In genomic region chr5:77143998-77144836, GRCh38 we compare ENCODE assay signal across 7 cellular contexts. TPM values are rescaled to one million over a fixed set of nuclear protein-coding genes. Genes with fewer than 3 reads are reported as not detected.
DNase-seq lines count a peak whose midpoint lies in the region; ATAC-seq and TF ChIP-seq lines count a peak whose summit lies in the region.

No MANE protein-coding gene starts in this region.

- no peak for TF ChIP-seq POLR2A in heart left ventricle (IDR thresholded peaks at IDR 0.05)

- H3K4me3 Mint-ChIP-seq in activated naive CD8-positive, alpha-beta T cell treated with anti-CD3 and anti-CD28 coated beads, Interleukin-2, amount 50 U/mL, for 24 hours, result no peak overlapping the region

- peak; percentile 89 for TF ChIP-seq CTCF in GM12873 (IDR thresholded peaks at IDR 0.05; ENCODE audit: insufficient read depth, low read depth, low read length, missing control alignments)
- TF ChIP-seq CTCF in heart left ventricle (IDR thresholded peaks at IDR 0.05), result peak; percentile 61 to 90 (median 82)

- H3K9me3 ChIP-seq in heart left ventricle, result peaks cover 0 to 11% (median 0%) of the 10 kb centered on the region in 12 donors

- H3K36me3 ChIP-seq in heart left ventricle, result no peaks in the 10 kb centered on the region

- intact Hi-C loops in heart left ventricle (cut with DNase I), result loop anchor here (1.0 to 10.0 kb wide), 11 partner anchors 71 to 398 kb away; partner anchors contain the start of genes WDR41 (in 8 of the 10) and PDE8B (in 1 of the 10)

- no peaks in the 10 kb centered on the region for H3K27me3 ChIP-seq in heart left ventricle

- no peak overlapping the region for H3K4me3 ChIP-seq in heart left ventricle

- peaks cover 2% of the 10 kb centered on the region for H3K27me3 Mint-ChIP-seq in activated naive CD8-positive, alpha-beta T cell treated with anti-CD3 and anti-CD28 coated beads, Interleukin-2, amount 50 U/mL, for 24 hours

- ATAC-seq in activated naive CD8-positive, alpha-beta T cell treated with anti-CD3 and anti-CD28 coated beads, Interleukin-2, amount 50 U/mL, for 24 hours, result no peak
- ATAC-seq in heart left ventricle (peak; percentile 75 to 89 (median 79)), HG03045 (IDR thresholded peaks at IDR 0.05; ENCODE audit: unreplicated experiment) (no peak)

- H3K4me1 ChIP-seq in heart left ventricle, result peaks cover 0 to 22% (median 0%) of the 10 kb centered on the region in 12 donors

- H3K27ac Mint-ChIP-seq in activated naive CD8-positive, alpha-beta T cell treated with anti-CD3 and anti-CD28 coated beads, Interleukin-2, amount 50 U/mL, for 24 hours, result no peak overlapping the region

- WGBS in heart left ventricle, 4 donors, result 46 to 48% (median 46%) methylated on average over 14 of the region's 14 CpGs

- H3K9me3 Mint-ChIP-seq in activated naive CD8-positive, alpha-beta T cell treated with anti-CD3 and anti-CD28 coated beads, Interleukin-2, amount 50 U/mL, for 24 hours, result no peaks in the 10 kb centered on the region

- no peak overlapping the region for H3K27ac ChIP-seq in heart left ventricle

- H3K4me1 Mint-ChIP-seq in activated naive CD8-positive, alpha-beta T cell treated with anti-CD3 and anti-CD28 coated beads, Interleukin-2, amount 50 U/mL, for 24 hours, result peaks cover 12% of the 10 kb centered on the region

- H3K36me3 Mint-ChIP-seq in activated naive CD8-positive, alpha-beta T cell treated with anti-CD3 and anti-CD28 coated beads, Interleukin-2, amount 50 U/mL, for 24 hours (ENCODE audit: low read depth), result no peaks in the 10 kb centered on the region

- peak; percentile 82 for DNase-seq in LoVo (ENCODE audit: low spot score)
- DNase-seq in SW 1271 (lab: John Stamatoyannopoulos, UW), result peak; percentile 51 to 70
- peak; percentile 58 for DNase-seq in activated naive CD8-positive, alpha-beta T cell treated with anti-CD3 and anti-CD28 coated beads, Interleukin-2, amount 50 U/mL, for 24 hours
- DNase-seq in heart left ventricle, result peak; percentile 66 to 75 (median 69)
- peak; percentile 37 for DNase-seq in pulmonary artery endothelial cell (ENCODE audit: low read depth, low spot score)

RNA-seq across cellular contexts. Expression of gene ZBED3, which starts 57.1 kb away (rescaled TPM):
- total RNA-seq in heart left ventricle (1 to 10 TPM; 3.7 to 8.1 (median 6.5) TPM), pulmonary artery endothelial cell (1.7 and 3.6 TPM in 2 replicates)
- 1 to 10 TPM; 2.8 to 3.0 TPM for polyA plus RNA-seq in heart left ventricle

Comparison
In these comparisons a context has a peak if more than half of its experiments do, and no peak if none do; other contexts are left out.
1. ATAC-seq: peak in heart left ventricle (4 of 4); none in activated naive CD8-positive, alpha-beta T cell treated with anti-CD3 and anti-CD28 coated beads, Interleukin-2, amount 50 U/mL, for 24 hours (single experiment) and HG03045 (single experiment).
2. Peak in every context shown above with its lines, with median percentiles within 50 percentile points of each other: DNase-seq.